In genomic region chr17:70022175-70022574, GRCh38 we compare ENCODE assay signal across 1 cellular context.
TF ChIP-seq lines count a peak whose summit lies in the region.

No MANE protein-coding gene starts in this region.

TF ChIP-seq in IMR-90, 13 proteins besides CTCF, POLR2A, EP300 and RAD21 (continued from another document):
- TF ChIP-seq USF2 (IDR thresholded peaks at IDR 0.05; ENCODE audit: low read depth, low read length) (no peak), SMC3 (IDR thresholded peaks at IDR 0.05; ENCODE audit: low read depth, low read length) (no peak), FOS (IDR thresholded peaks at IDR 0.05; ENCODE audit: low read depth, low read length) (no peak), BHLHE40 (IDR thresholded peaks at IDR 0.05; ENCODE audit: low read depth, low read length) (no peak), CHD1 (IDR thresholded peaks at IDR 0.05; ENCODE audit: low read depth, low read length) (no peak)
TF ChIP-seq in IMR-90: peak in this region for 0.
